ENCODE assay signal across 8 cellular contexts in genomic region chr2:43218550-43219382, GRCh38. TPM values are rescaled to one million over a fixed set of nuclear protein-coding genes. Genes with fewer than 3 reads are reported as not detected.
DNase-seq lines count a peak whose midpoint lies in the region; ATAC-seq and TF ChIP-seq lines count a peak whose summit lies in the region.

No MANE protein-coding gene starts in this region.

- peaks cover 3% of the 10 kb centered on the region for H3K36me3 ChIP-seq in ES-I3 (ENCODE audit: insufficient read depth, low read length)

- intact Hi-C loops in Right ventricle myocardium inferior (cut with DNase I), result loop anchor here (2.0 to 5.0 kb wide), 3 partner anchors 41 to 88 kb away; no protein-coding TSS in a partner anchor

- ATAC-seq in HG02610 (IDR thresholded peaks at IDR 0.05; ENCODE audit: unreplicated experiment) (peak; percentile 27), Right ventricle myocardium inferior (peak; percentile 14), HG02840 (IDR thresholded peaks at IDR 0.05; ENCODE audit: low FRiP score, unreplicated experiment) (no peak)

- H3K4me3 ChIP-seq in retinal pigment epithelial cell (ENCODE audit: low read length), result peak overlapping the region; percentile 40

- H3K4me1 ChIP-seq in ES-I3 (ENCODE audit: insufficient read depth, low read length), result peaks cover 31% of the 10 kb centered on the region

- peak overlapping the region; percentile 50 for H3K9ac ChIP-seq in ES-I3 (ENCODE audit: low read depth, low read length)

- no peaks in the 10 kb centered on the region for H3K9me3 ChIP-seq in ES-I3 (ENCODE audit: control insufficient read depth, insufficient read depth, low read length)

- DNase-seq in RPMI8226, result peak; percentile 91
- DNase-seq in activated gamma-delta T cell treated with anti-CD3 and anti-CD28 coated beads, Interleukin-2, amount 50 U/mL, for 16 hours (ENCODE audit: low read depth), result peak; percentile 63
- DNase-seq in Right ventricle myocardium inferior (ENCODE audit: missing footprints), result peak; percentile 83
- no peak for DNase-seq in retinal pigment epithelial cell (ENCODE audit: low read depth)
- no peak for DNase-seq in GM19240 (ENCODE audit: insufficient read length, low spot score)

- TF ChIP-seq CTCF in retinal pigment epithelial cell (conservative IDR thresholded peaks at IDR 0.05; ENCODE audit: low read depth, low read length), result no peak

RNA-seq across cellular contexts. Expression of gene ZFP36L2, which starts 7.6 kb away (rescaled TPM):
- 51.1 TPM for total RNA-seq in Right ventricle myocardium inferior

Comparison
In these comparisons a context has a peak if more than half of its experiments do, and no peak if none do; other contexts are left out.
1. DNase-seq: peak in RPMI8226 (single experiment), activated gamma-delta T cell treated with anti-CD3 and anti-CD28 coated beads, Interleukin-2, amount 50 U/mL, for 16 hours (single experiment) and Right ventricle myocardium inferior (single experiment); none in retinal pigment epithelial cell (single experiment) and GM19240 (single experiment).